ENCODE assay signal across 13 cellular contexts in genomic region chr10:17062009-17062408, GRCh38.
A peak's percentile ranks its signal among the peaks of the same experiment; 100 is the strongest.
DNase-seq lines count a peak whose midpoint lies in the region; ATAC-seq, FAIRE-seq and TF ChIP-seq lines count a peak whose summit lies in the region.
"Had no signal": no experiment of that assay in that cellular context is flagged by ENCODE, and none has a peak within 500 bp of the region (broad histone marks: within the 10 kb centered on the region; RNA-seq: fewer than 3 reads in every experiment).

No MANE protein-coding gene starts in this region.

- H3K9ac ChIP-seq in kidney (ENCODE audit: low read length in 2 of 2), result no peak overlapping the region
- H3K9ac ChIP-seq: neural progenitor cell had no signal

- H3K4me3 ChIP-seq in brain microvascular endothelial cell (ENCODE audit: low read depth, low read length) (no peak overlapping the region), kidney (ENCODE audit: low read length in 2 of 2) (no peak overlapping the region)
- H3K4me3 ChIP-seq: neural progenitor cell had no signal

- no peaks in the 10 kb centered on the region for H3K27me3 Mint-ChIP-seq in activated naive CD8-positive, alpha-beta T cell treated with anti-CD3 and anti-CD28 coated beads for 36 hours

- in situ Hi-C loops in brain microvascular endothelial cell (cut with HindIII; ENCODE audit: low pct_ligation_motif_present, low sequenced_read_pairs), result no loop called here

- no peak overlapping the region for H3K27ac Mint-ChIP-seq in activated naive CD8-positive, alpha-beta T cell treated with anti-CD3 and anti-CD28 coated beads for 36 hours
- H3K27ac Mint-ChIP-seq in stimulated activated effector memory CD8-positive, alpha-beta T cell treated with anti-CD3 and anti-CD28 coated beads, Interleukin-12 subunit alpha, Interleukin-12 subunit beta, amount 100 ng/mL, for 72 hours, result no peak overlapping the region

- FAIRE-seq in kidney (lab: Jason Lieb, UNC) (peak; percentile 42), urothelium cell line (lab: Jason Lieb, UNC) (no peak)
- FAIRE-seq: G401.6 had no signal

- no peaks in the 10 kb centered on the region for H3K36me3 ChIP-seq in brain microvascular endothelial cell (replicated peaks)
- peaks cover under 1 to 23% of the 10 kb centered on the region in 2 donors for H3K36me3 ChIP-seq in kidney (ENCODE audit: control insufficient read depth in 1 of 2, insufficient read depth in 2 of 2, low read length in 2 of 2)
- H3K36me3 ChIP-seq: neural progenitor cell had no signal

- peak overlapping the region; percentile 91 for H3K27ac ChIP-seq in brain microvascular endothelial cell
- no peak overlapping the region for H3K27ac ChIP-seq in kidney (ENCODE audit: low read depth in 2 of 2, low read length in 2 of 2)
- H3K27ac ChIP-seq: HL-60, neural progenitor cell had no signal

- H3K9me3 Mint-ChIP-seq in activated naive CD8-positive, alpha-beta T cell treated with anti-CD3 and anti-CD28 coated beads for 36 hours, result peaks cover 2% of the 10 kb centered on the region
- no peaks in the 10 kb centered on the region for H3K9me3 Mint-ChIP-seq in stimulated activated effector memory CD8-positive, alpha-beta T cell treated with anti-CD3 and anti-CD28 coated beads, Interleukin-12 subunit alpha, Interleukin-12 subunit beta, amount 100 ng/mL, for 72 hours
- H3K9me3 Mint-ChIP-seq: neural progenitor cell had no signal

- H3K4me1 Mint-ChIP-seq in activated naive CD8-positive, alpha-beta T cell treated with anti-CD3 and anti-CD28 coated beads for 36 hours, result peaks cover 34% of the 10 kb centered on the region
- H3K4me1 Mint-ChIP-seq in stimulated activated effector memory CD8-positive, alpha-beta T cell treated with anti-CD3 and anti-CD28 coated beads, Interleukin-12 subunit alpha, Interleukin-12 subunit beta, amount 100 ng/mL, for 72 hours, result peaks cover 26% of the 10 kb centered on the region

- ATAC-seq in stimulated activated effector memory CD8-positive, alpha-beta T cell treated with anti-CD3 and anti-CD28 coated beads, Interleukin-12 subunit alpha, Interleukin-12 subunit beta, amount 100 ng/mL, for 72 hours, result no peak

- no peak overlapping the region for H3K4me3 Mint-ChIP-seq in activated naive CD8-positive, alpha-beta T cell treated with anti-CD3 and anti-CD28 coated beads for 36 hours
- no peak overlapping the region for H3K4me3 Mint-ChIP-seq in stimulated activated effector memory CD8-positive, alpha-beta T cell treated with anti-CD3 and anti-CD28 coated beads, Interleukin-12 subunit alpha, Interleukin-12 subunit beta, amount 100 ng/mL, for 72 hours
- H3K4me3 Mint-ChIP-seq: activated CD4-positive, alpha-beta T cell treated with anti-CD3 and anti-CD28 coated beads, Interleukin-2, amount 10 ng/mL, durations not matched to agents 24 days and 14 days; neural progenitor cell had no signal

- peaks cover 8% of the 10 kb centered on the region for H3K36me3 Mint-ChIP-seq in activated naive CD8-positive, alpha-beta T cell treated with anti-CD3 and anti-CD28 coated beads for 36 hours
- no peaks in the 10 kb centered on the region for H3K36me3 Mint-ChIP-seq in stimulated activated effector memory CD8-positive, alpha-beta T cell treated with anti-CD3 and anti-CD28 coated beads, Interleukin-12 subunit alpha, Interleukin-12 subunit beta, amount 100 ng/mL, for 72 hours
- H3K36me3 Mint-ChIP-seq: neural progenitor cell had no signal

- DNase-seq in LHCN-M2 (ENCODE audit: low read depth), result peak; percentile 90
- DNase-seq in brain microvascular endothelial cell, result no peak
- DNase-seq in kidney, result no peak
- peak; percentile 27 for DNase-seq in urothelium cell line (ENCODE audit: low spot score)
- DNase-seq in hepatic stellate cell (ENCODE audit: low spot score), result no peak
- DNase-seq in activated naive CD8-positive, alpha-beta T cell treated with anti-CD3 and anti-CD28 coated beads for 36 hours, result no peak
- no peak for DNase-seq in stimulated activated effector memory CD8-positive, alpha-beta T cell treated with anti-CD3 and anti-CD28 coated beads, Interleukin-12 subunit alpha, Interleukin-12 subunit beta, amount 100 ng/mL, for 72 hours (ENCODE audit: low spot score in 2 of 2)
- DNase-seq: activated CD4-positive, alpha-beta T cell treated with anti-CD3 and anti-CD28 coated beads, Interleukin-2, amount 10 ng/mL, durations not matched to agents 24 days and 14 days; amygdala; NCI-H1694 treated with DMSO at 0.1 percent for 48 hours had no signal

- H3K27me3 ChIP-seq in brain microvascular endothelial cell (replicated peaks), result no peaks in the 10 kb centered on the region
- H3K27me3 ChIP-seq: neural progenitor cell had no signal

- TF ChIP-seq CTCF in brain microvascular endothelial cell (IDR thresholded peaks at IDR 0.05; ENCODE audit: low read depth, low read length, missing control alignments) (no peak), kidney (IDR thresholded peaks at IDR 0.05; ENCODE audit: borderline replicate concordance, extremely low read depth, insufficient read depth) (no peak)

- no peaks in the 10 kb centered on the region for H3K9me3 ChIP-seq in kidney (ENCODE audit: control insufficient read depth in 1 of 2, low read length in 2 of 2)

- H3K4me1 ChIP-seq in kidney (ENCODE audit: control insufficient read depth in 1 of 2, insufficient read depth in 1 of 2, low read depth in 1 of 2, low read length in 2 of 2), result no peaks in the 10 kb centered on the region
- H3K4me1 ChIP-seq: neural progenitor cell had no signal

- intact Hi-C loops in kidney (cut with DNase I), result no loop called here

Comparison
In these comparisons a context has a peak if more than half of its experiments do, and no peak if none do; other contexts are left out.
1. DNase-seq: peak in LHCN-M2 (single experiment) and urothelium cell line (single experiment); none in brain microvascular endothelial cell (single experiment), kidney (single experiment), hepatic stellate cell (single experiment), activated naive CD8-positive, alpha-beta T cell treated with anti-CD3 and anti-CD28 coated beads for 36 hours (single experiment) and stimulated activated effector memory CD8-positive, alpha-beta T cell treated with anti-CD3 and anti-CD28 coated beads, Interleukin-12 subunit alpha, Interleukin-12 subunit beta, amount 100 ng/mL, for 72 hours (0 of 2).